In genomic region chr12:102740157-102741032, GRCh38 we compare ENCODE assay signal across 9 cellular contexts.
DNase-seq lines count a peak whose midpoint lies in the region; ATAC-seq, FAIRE-seq and TF ChIP-seq lines count a peak whose summit lies in the region.
"Had no signal": no experiment of that assay in that cellular context is flagged by ENCODE, and none has a peak within 500 bp of the region (broad histone marks: within the 10 kb centered on the region; RNA-seq: fewer than 3 reads in every experiment).

No MANE protein-coding gene starts in this region.

- WGBS in small intestine, 3 donors = 26 to 35% (median 26%) methylated on average over 3 of the region's 3 CpGs

- H3K27ac ChIP-seq in C4-2B = peak overlapping the region; percentile 23; the same call in 1 of the 2 replicates
- H3K27ac ChIP-seq in SK-N-MC = peak overlapping the region; percentile 72
- H3K27ac ChIP-seq in small intestine (ENCODE audit: low read depth in 1 of 2, low read length in 1 of 2) = no peak overlapping the region

- H3K4me1 ChIP-seq in small intestine (ENCODE audit: control insufficient read depth in 2 of 2, insufficient read depth in 1 of 2, low read depth in 1 of 2, low read length in 1 of 2) = no peaks in the 10 kb centered on the region

- H3K27me3 ChIP-seq in small intestine (ENCODE audit: control insufficient read depth in 2 of 2, insufficient read depth in 2 of 2, low read length in 2 of 2) = no peaks in the 10 kb centered on the region

- no peak for ATAC-seq in GM21576 (IDR thresholded peaks at IDR 0.05; ENCODE audit: unreplicated experiment)
- no peak for ATAC-seq in HG03460 (IDR thresholded peaks at IDR 0.05; ENCODE audit: unreplicated experiment)

- FAIRE-seq in small intestine (lab: Jason Lieb, UNC) = no peak

- DNase-seq in HT1080 (ENCODE audit: low read depth) (peak; percentile 15), SK-N-MC (ENCODE audit: low read depth, low spot score) (peak; percentile 82), left kidney (ENCODE audit: low read depth, low spot score) (peak; percentile 66), activated T-cell treated with anti-CD3 and anti-CD28 coated beads for 4 hours (no peak), small intestine (no peak)
- DNase-seq: T-helper 9 cell had no signal

- no peak overlapping the region for H3K4me3 ChIP-seq in SK-N-MC
- H3K4me3 ChIP-seq in small intestine (ENCODE audit: low read depth in 1 of 2, low read length in 2 of 2) = no peak overlapping the region

- TF ChIP-seq CTCF in C4-2B (conservative IDR thresholded peaks at IDR 0.05) = peak; percentile 68

- H3K36me3 ChIP-seq in SK-N-MC (ENCODE audit: insufficient read depth, low read length) (no peaks in the 10 kb centered on the region), small intestine (ENCODE audit: control insufficient read depth in 2 of 2, insufficient read depth in 2 of 2, low read length in 2 of 2) (no peaks in the 10 kb centered on the region)

- peak overlapping the region; percentile 57 for H3K9ac ChIP-seq in SK-N-MC (ENCODE audit: insufficient read length)

- H3K9me3 ChIP-seq in SK-N-MC (ENCODE audit: low read depth, low read length) (no peaks in the 10 kb centered on the region), small intestine (ENCODE audit: control insufficient read depth, low read depth) (no peaks in the 10 kb centered on the region)

Comparison
In these comparisons a context has a peak if more than half of its experiments do, and no peak if none do; other contexts are left out.
1. H3K27ac ChIP-seq: peak in C4-2B (single experiment) and SK-N-MC (single experiment); none in small intestine (0 of 2).
2. DNase-seq: peak in HT1080 (single experiment), SK-N-MC (single experiment) and left kidney (single experiment); none in activated T-cell treated with anti-CD3 and anti-CD28 coated beads for 4 hours (single experiment) and small intestine (single experiment).